8 cellular contexts compared by ENCODE assay signal in the genomic region with DNA sequence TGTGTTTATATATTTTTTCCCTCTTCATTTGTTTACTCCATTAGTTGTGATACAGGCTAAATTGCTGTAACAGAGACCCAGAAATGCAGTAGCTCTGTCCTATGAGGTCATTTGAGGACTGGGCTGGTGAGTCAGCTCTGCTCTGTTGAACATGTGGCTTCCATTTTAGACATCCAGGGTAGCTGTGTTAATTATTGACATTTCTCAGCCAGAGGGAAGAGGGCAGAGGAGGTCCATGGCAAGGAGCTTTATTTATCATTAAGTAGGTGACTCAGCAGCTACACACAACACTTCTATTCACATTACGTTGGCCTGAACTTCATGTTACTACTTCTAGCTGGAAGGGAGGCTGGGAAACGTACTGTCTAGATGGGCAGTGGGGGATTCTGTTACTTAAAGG.
DNase-seq lines count a peak whose midpoint lies in the region; ATAC-seq and TF ChIP-seq lines count a peak whose summit lies in the region.

No MANE protein-coding gene starts in this region.

- H4K20me1 ChIP-seq in PC-3 (ENCODE audit: low read length), result no peaks in the 10 kb centered on the region

- no peak overlapping the region for H3K27ac ChIP-seq in PC-3 (ENCODE audit: low read length)

- CTCF ChIA-PET in PC-3 (lab: Charles Lee), result interaction anchor here (0.6 to 0.9 kb wide), 3 partner anchors 20 to 284 kb away, joined by 3 to 6 read pairs (median 4); no protein-coding TSS in a partner anchor
- CTCF ChIA-PET in activated CD4-positive, alpha-beta T cell treated with anti-CD3 and anti-CD28 coated beads for 36 hours (lab: Charles Lee), result interaction anchor here (0.9 to 1.1 kb wide), 2 partner anchors 21 to 23 kb away, joined by 3 to 4 read pairs; no protein-coding TSS in a partner anchor

- H3K9me2 ChIP-seq in PC-3 (replicated peaks; ENCODE audit: low read length), result no peaks in the 10 kb centered on the region

- no peaks in the 10 kb centered on the region for H3K9me3 Mint-ChIP-seq in activated CD4-positive, alpha-beta T cell treated with anti-CD3 and anti-CD28 coated beads for 36 hours (ENCODE audit: low read depth)
- H3K9me3 Mint-ChIP-seq in activated T-cell treated with anti-CD3 and anti-CD28 coated beads, Interleukin-2, amount 50 U/mL, for 4 hours, result no peaks in the 10 kb centered on the region

- peak; percentile 87 for ATAC-seq in HG02642 (IDR thresholded peaks at IDR 0.05; ENCODE audit: poor library complexity, unreplicated experiment)
- ATAC-seq in PC-3, result peak; percentile 96
- ATAC-seq in activated CD4-positive, alpha-beta T cell treated with anti-CD3 and anti-CD28 coated beads for 36 hours, result no peak
- ATAC-seq in activated T-cell treated with anti-CD3 and anti-CD28 coated beads, Interleukin-2, amount 50 U/mL, for 4 hours, result no peak

- no peak overlapping the region for H3K4me2 ChIP-seq in PC-3 (ENCODE audit: low read length)

- TF ChIP-seq CTCF in PC-3 (conservative IDR thresholded peaks at IDR 0.05; ENCODE audit: low read depth, low read length), result no peak

- in situ Hi-C loops in KBM-7 (cut with MboI; ENCODE audit: low pct_unique_long_range_greater_than_20kb, low sequenced_read_pairs), result no loop called here

- intact Hi-C loops in PC-3 (cut with micrococcal nuclease), result no loop called here
- intact Hi-C loops in activated CD4-positive, alpha-beta T cell treated with anti-CD3 and anti-CD28 coated beads for 36 hours (cut with DNase I, micrococcal nuclease), result no loop called here

- no TSS peak for BruUV-seq in PC-3 (replicated peaks; lab: Mats Ljungman, UMichigan)

- peaks cover 12% of the 10 kb centered on the region for H3K27me3 Mint-ChIP-seq in activated CD4-positive, alpha-beta T cell treated with anti-CD3 and anti-CD28 coated beads for 36 hours
- peaks cover 3% of the 10 kb centered on the region for H3K27me3 Mint-ChIP-seq in activated T-cell treated with anti-CD3 and anti-CD28 coated beads, Interleukin-2, amount 50 U/mL, for 4 hours (ENCODE audit: low read depth)

- H3K79me2 ChIP-seq in PC-3 (ENCODE audit: low read length), result no peaks in the 10 kb centered on the region

- H3K9me3 ChIP-seq in PC-3 (ENCODE audit: low read length), result no peaks in the 10 kb centered on the region

- H3K4me3 ChIP-seq in PC-3 (ENCODE audit: low read length), result no peak overlapping the region

- H3K4me1 ChIP-seq in PC-3 (ENCODE audit: insufficient read depth, low read length), result peaks cover 9% of the 10 kb centered on the region

- H3K4me3 Mint-ChIP-seq in activated CD4-positive, alpha-beta T cell treated with anti-CD3 and anti-CD28 coated beads for 36 hours, result no peak overlapping the region
- H3K4me3 Mint-ChIP-seq in activated T-cell treated with anti-CD3 and anti-CD28 coated beads, Interleukin-2, amount 50 U/mL, for 4 hours, result no peak overlapping the region

- DNase-seq in DMS53 (lab: John Stamatoyannopoulos, UW) (peak; percentile 97), PC-3 (peak; percentile 75), kidney glomerular epithelial cell (lab: John Stamatoyannopoulos, UW) (peak; percentile 99), KBM-7 (no peak), NCI-H1092 (lab: John Stamatoyannopoulos, UW) (no peak)
- DNase-seq in activated CD4-positive, alpha-beta T cell treated with anti-CD3 and anti-CD28 coated beads for 36 hours, result no peak
- DNase-seq in activated T-cell treated with anti-CD3 and anti-CD28 coated beads, Interleukin-2, amount 50 U/mL, for 4 hours, result no peak

- H3K36me3 Mint-ChIP-seq in activated CD4-positive, alpha-beta T cell treated with anti-CD3 and anti-CD28 coated beads for 36 hours (ENCODE audit: low read depth), result no peaks in the 10 kb centered on the region
- H3K36me3 Mint-ChIP-seq in activated T-cell treated with anti-CD3 and anti-CD28 coated beads, Interleukin-2, amount 50 U/mL, for 4 hours (ENCODE audit: insufficient read depth), result no peaks in the 10 kb centered on the region

- H3K27ac Mint-ChIP-seq in activated CD4-positive, alpha-beta T cell treated with anti-CD3 and anti-CD28 coated beads for 36 hours, result no peak overlapping the region

- no peaks in the 10 kb centered on the region for H3F3A ChIP-seq in PC-3 (ENCODE audit: low read length, unreplicated experiment)

- POLR2A ChIA-PET in PC-3 (lab: Charles Lee; ENCODE audit: unreplicated experiment), result interaction anchor here (0.5 to 0.6 kb wide), 2 partner anchors 214 to 230 kb away, joined by 3 to 4 read pairs; a partner anchor contains a TSS
- POLR2A ChIA-PET in activated CD4-positive, alpha-beta T cell treated with anti-CD3 and anti-CD28 coated beads for 36 hours (lab: Charles Lee), result no interaction called here

- no peaks in the 10 kb centered on the region for H3K36me3 ChIP-seq in PC-3 (ENCODE audit: low read depth, low read length)

- H3K9ac ChIP-seq in PC-3 (ENCODE audit: low read length), result no peak overlapping the region

- H3K4me1 Mint-ChIP-seq in activated CD4-positive, alpha-beta T cell treated with anti-CD3 and anti-CD28 coated beads for 36 hours, result no peaks in the 10 kb centered on the region
- H3K4me1 Mint-ChIP-seq in activated T-cell treated with anti-CD3 and anti-CD28 coated beads, Interleukin-2, amount 50 U/mL, for 4 hours (ENCODE audit: low read depth), result no peaks in the 10 kb centered on the region

- H2AFZ ChIP-seq in PC-3 (ENCODE audit: low read length), result no peak overlapping the region

- H3K27me3 ChIP-seq in PC-3 (ENCODE audit: low read length), result peaks cover 50% of the 10 kb centered on the region

Comparison
In these comparisons a context has a peak if more than half of its experiments do, and no peak if none do; other contexts are left out.
1. DNase-seq: peak in DMS53 (single experiment), PC-3 (single experiment) and kidney glomerular epithelial cell (single experiment); none in activated CD4-positive, alpha-beta T cell treated with anti-CD3 and anti-CD28 coated beads for 36 hours (single experiment), activated T-cell treated with anti-CD3 and anti-CD28 coated beads, Interleukin-2, amount 50 U/mL, for 4 hours (single experiment), KBM-7 (single experiment) and NCI-H1092 (single experiment).
2. ATAC-seq: peak in HG02642 (single experiment) and PC-3 (single experiment); none in activated CD4-positive, alpha-beta T cell treated with anti-CD3 and anti-CD28 coated beads for 36 hours (single experiment) and activated T-cell treated with anti-CD3 and anti-CD28 coated beads, Interleukin-2, amount 50 U/mL, for 4 hours (0 of 2).